29 cellular contexts compared by ENCODE assay signal in the genomic region with DNA sequence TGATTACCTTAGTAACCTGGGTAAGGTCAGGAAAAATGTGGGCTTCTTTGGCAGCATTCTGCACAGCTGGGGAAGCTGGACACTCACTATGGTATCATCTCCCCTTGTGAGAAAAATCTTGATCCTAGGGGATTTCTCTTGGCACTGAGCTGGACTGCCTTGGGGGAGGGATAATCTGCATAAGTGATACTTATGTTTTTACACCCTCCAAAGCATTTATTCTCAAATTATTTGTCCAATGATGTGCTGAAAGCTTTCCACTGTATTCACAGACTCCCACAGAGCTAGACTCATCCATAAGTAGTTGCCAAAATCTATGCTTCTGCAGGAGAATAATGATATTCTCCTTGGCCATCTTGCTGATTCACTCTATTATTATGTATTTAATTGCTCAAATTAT.
"Had no signal": no experiment of that assay in that cellular context is flagged by ENCODE, and none has a peak within 500 bp of the region (broad histone marks: within the 10 kb centered on the region; RNA-seq: fewer than 3 reads in every experiment).

No MANE protein-coding gene starts in this region.

- H3K27me3 ChIP-seq: ascending aorta, cardiac muscle cell had no signal

- DNase-seq: activated CD4-positive, alpha-beta memory T cell treated with anti-CD3 and anti-CD28 coated beads, Interleukin-2, amount 10 ng/mL, durations not matched to agents 7 days and 5 days; activated CD4-positive, alpha-beta T cell treated with anti-CD3 and anti-CD28 coated beads for 1 hour; activated CD4-positive, alpha-beta T cell treated with anti-CD3 and anti-CD28 coated beads for 36 hours; activated CD4-positive, alpha-beta T cell treated with anti-CD3 and anti-CD28 coated beads for 48 hours; activated CD4-positive, alpha-beta T cell treated with anti-CD3 and anti-CD28 coated beads, Interleukin-2, amount 10 ng/mL, durations not matched to agents 7 days and 5 days; activated CD4-positive, alpha-beta T cell treated with anti-CD3 and anti-CD28 coated beads, Interleukin-2, amount 50 U/mL, for 48 hours; activated CD4-positive, CD25-positive, alpha-beta regulatory T cell; activated CD8-positive, alpha-beta memory T cell treated with anti-CD3 and anti-CD28 coated beads for 24 hours; activated CD8-positive, alpha-beta memory T cell treated with anti-CD3 and anti-CD28 coated beads, Interleukin-2, amount 10 ng/mL, durations not matched to agents 7 days and 5 days; activated CD8-positive, alpha-beta memory T cell treated with anti-CD3 and anti-CD28 coated beads, Interleukin-2, amount 50 U/mL, for 48 hours; activated CD8-positive, alpha-beta T cell treated with anti-CD3 and anti-CD28 coated beads, Interleukin-2, amount 10 ng/mL, durations not matched to agents 7 days and 5 days; activated effector memory CD4-positive, alpha-beta T cell treated with Interleukin-2 at 50 U/mL for 16 hours; activated gamma-delta T cell; activated naive CD4-positive, alpha-beta T cell treated with anti-CD3 and anti-CD28 coated beads, Interleukin-2, amount 10 ng/mL, durations not matched to agents 7 days and 5 days; activated naive CD4-positive, alpha-beta T cell treated with Interleukin-2 at 50 U/mL for 16 hours; activated naive CD8-positive, alpha-beta T cell treated with anti-CD3 and anti-CD28 coated beads, Interleukin-2, amount 10 ng/mL, durations not matched to agents 7 days and 5 days; activated naive CD8-positive, alpha-beta T cell treated with anti-CD3 and anti-CD28 coated beads, Interleukin-2, amount 50 U/mL, for 24 hours; activated T-cell treated with anti-CD3 and anti-CD28 coated beads, Interleukin-2, amount 50 U/mL, for 24 hours; activated T-cell treated with anti-CD3 and anti-CD28 coated beads, Interleukin-2, amount 50 U/mL, for 48 hours; amygdala; anterior cingulate cortex; caudate nucleus; cerebellar nuclear complex; T-cell; T-helper 17 cell; T-helper 9 cell; WERI-Rb-1 had no signal

- H3K4me3 ChIP-seq: ascending aorta, cardiac muscle cell had no signal

- H3K36me3 ChIP-seq: ascending aorta, cardiac muscle cell, WERI-Rb-1 had no signal

- H3K27ac ChIP-seq: ascending aorta, cardiac muscle cell, WERI-Rb-1 had no signal

- H3K4me1 ChIP-seq: ascending aorta had no signal
